ENCODE assay signal across 15 cellular contexts in the genomic region with DNA sequence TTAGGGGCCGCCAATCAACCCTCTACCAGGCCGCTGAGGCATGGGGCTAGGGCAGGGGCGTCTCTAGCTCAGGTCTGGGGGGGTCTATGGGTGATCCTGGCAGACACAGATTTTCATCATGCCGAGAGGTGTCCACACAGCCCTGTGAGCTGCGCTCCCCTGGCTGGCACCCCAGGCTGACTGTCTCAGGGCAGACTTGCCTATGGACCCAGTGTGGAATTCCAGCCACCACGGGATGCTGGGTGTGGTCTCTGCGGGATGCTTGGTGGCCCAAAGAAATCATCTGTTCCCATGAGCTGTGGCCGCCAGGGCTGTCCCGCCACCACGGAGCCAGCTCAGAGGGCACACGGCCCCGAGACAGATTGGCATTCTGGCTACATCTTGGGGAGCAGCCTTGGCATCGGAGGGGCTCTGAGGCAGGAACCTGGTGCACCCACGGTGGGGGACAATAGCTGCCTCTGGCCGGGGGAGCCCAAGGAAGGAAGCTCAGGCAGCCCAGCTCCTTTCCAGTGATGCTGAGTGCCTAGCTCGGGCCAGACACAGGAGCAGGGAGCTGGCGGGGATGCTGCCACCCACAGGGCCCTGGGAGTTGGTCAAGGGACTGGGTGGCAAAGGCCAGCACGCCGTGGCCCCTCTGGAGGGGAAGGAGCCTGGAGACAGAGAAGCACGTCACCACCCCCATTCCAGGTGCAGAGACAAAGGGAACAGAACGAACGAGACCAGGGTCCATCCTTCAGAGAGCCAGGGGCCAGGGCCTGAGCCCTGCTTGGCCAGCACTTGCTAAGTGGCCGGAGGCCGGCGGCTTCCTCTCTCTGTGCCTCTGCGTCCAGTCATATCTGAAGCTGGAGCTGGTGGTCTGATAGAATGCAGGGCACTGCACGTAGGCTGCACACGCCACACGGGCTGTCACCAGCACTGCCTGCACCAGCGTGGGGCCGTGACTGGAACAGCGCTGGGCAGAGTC.
DNase-seq lines count a peak whose midpoint lies in the region; FAIRE-seq and TF ChIP-seq lines count a peak whose summit lies in the region.
"Had no signal": no experiment of that assay in that cellular context is flagged by ENCODE, and none has a peak within 500 bp of the region (broad histone marks: within the 10 kb centered on the region; RNA-seq: fewer than 3 reads in every experiment).

No MANE protein-coding gene starts in this region.

- H3K27ac ChIP-seq in kidney (ENCODE audit: low read depth in 2 of 2, low read length in 2 of 2), result no peak overlapping the region
- H3K27ac ChIP-seq: A549, GM23248 had no signal

- H3K9ac ChIP-seq in kidney (ENCODE audit: low read length in 2 of 2), result no peak overlapping the region
- H3K9ac ChIP-seq: GM23248 had no signal

- H3K27me3 Mint-ChIP-seq in chondrocyte (ENCODE audit: low read depth), result peaks cover 8% of the 10 kb centered on the region

- H3K27ac Mint-ChIP-seq in chondrocyte (ENCODE audit: unreplicated experiment), result no peak overlapping the region
- H3K27ac Mint-ChIP-seq: CD8-positive, alpha-beta memory T cell; IgD-negative memory B cell had no signal

- DNase-seq in chondrocyte (ENCODE audit: low spot score) (peak; percentile 78), kidney (peak; percentile 45), posterior vena cava (ENCODE audit: low spot score) (peak; percentile 63), GM10266 (ENCODE audit: extremely low spot score) (no peak), NCI-H2227 (lab: John Stamatoyannopoulos, UW; ENCODE audit: unreplicated experiment) (no peak), GF-D8 (lab: John Stamatoyannopoulos, UW) (no peak)
- DNase-seq: Caco-2, DMS53, GM23248, H7 had no signal

- H3K9me3 ChIP-seq in kidney (ENCODE audit: control insufficient read depth in 1 of 2, low read length in 2 of 2), result no peaks in the 10 kb centered on the region
- H3K9me3 ChIP-seq: A549, Caco-2 had no signal

- no peaks in the 10 kb centered on the region for H3K36me3 Mint-ChIP-seq in chondrocyte (ENCODE audit: low read depth)
- H3K36me3 Mint-ChIP-seq: CD8-positive, alpha-beta memory T cell; IgD-negative memory B cell had no signal

- H3K36me3 ChIP-seq in kidney (ENCODE audit: control insufficient read depth in 1 of 2, insufficient read depth in 2 of 2, low read length in 2 of 2), result no peaks in the 10 kb centered on the region

- TF ChIP-seq CTCF in chondrocyte (IDR thresholded peaks at IDR 0.05) (no peak), kidney (IDR thresholded peaks at IDR 0.05; ENCODE audit: borderline replicate concordance, extremely low read depth, insufficient read depth) (no peak), GM10266 (IDR thresholded peaks at IDR 0.05; ENCODE audit: control insufficient read depth, insufficient read depth, low read depth, missing control alignments) (no peak)

- H3K4me3 ChIP-seq in kidney (ENCODE audit: low read length in 2 of 2), result no peak overlapping the region
- H3K4me3 ChIP-seq: A549, GM12878, GM23248 had no signal

- no peaks in the 10 kb centered on the region for H3K4me1 Mint-ChIP-seq in chondrocyte (ENCODE audit: low read depth)

- intact Hi-C loops in kidney (cut with DNase I), result no loop called here
- intact Hi-C loops in posterior vena cava (cut with DNase I), result no loop called here

- no peaks in the 10 kb centered on the region for H3K9me3 Mint-ChIP-seq in chondrocyte (ENCODE audit: low read depth)
- H3K9me3 Mint-ChIP-seq: CD8-positive, alpha-beta memory T cell; IgD-negative memory B cell had no signal

- peaks cover 0 to 4% of the 10 kb centered on the region in 2 donors for H3K4me1 ChIP-seq in kidney (ENCODE audit: control insufficient read depth in 1 of 2, insufficient read depth in 1 of 2, low read depth in 1 of 2, low read length in 2 of 2)
- H3K4me1 ChIP-seq: A549, Caco-2 had no signal

- no peak for FAIRE-seq in kidney (lab: Jason Lieb, UNC)
- FAIRE-seq: A549, GM12878, GM18507 had no signal

- H3K4me3 Mint-ChIP-seq in chondrocyte (ENCODE audit: unreplicated experiment), result no peak overlapping the region
- H3K4me3 Mint-ChIP-seq: CD8-positive, alpha-beta memory T cell had no signal

Comparison
In these comparisons a context has a peak if more than half of its experiments do, and no peak if none do; other contexts are left out.
1. DNase-seq: peak in chondrocyte (single experiment), kidney (single experiment) and posterior vena cava (single experiment); none in GM10266 (single experiment), NCI-H2227 (single experiment) and GF-D8 (single experiment).